Comparison of ENCODE assay signal across 8 cellular contexts in the genomic region with DNA sequence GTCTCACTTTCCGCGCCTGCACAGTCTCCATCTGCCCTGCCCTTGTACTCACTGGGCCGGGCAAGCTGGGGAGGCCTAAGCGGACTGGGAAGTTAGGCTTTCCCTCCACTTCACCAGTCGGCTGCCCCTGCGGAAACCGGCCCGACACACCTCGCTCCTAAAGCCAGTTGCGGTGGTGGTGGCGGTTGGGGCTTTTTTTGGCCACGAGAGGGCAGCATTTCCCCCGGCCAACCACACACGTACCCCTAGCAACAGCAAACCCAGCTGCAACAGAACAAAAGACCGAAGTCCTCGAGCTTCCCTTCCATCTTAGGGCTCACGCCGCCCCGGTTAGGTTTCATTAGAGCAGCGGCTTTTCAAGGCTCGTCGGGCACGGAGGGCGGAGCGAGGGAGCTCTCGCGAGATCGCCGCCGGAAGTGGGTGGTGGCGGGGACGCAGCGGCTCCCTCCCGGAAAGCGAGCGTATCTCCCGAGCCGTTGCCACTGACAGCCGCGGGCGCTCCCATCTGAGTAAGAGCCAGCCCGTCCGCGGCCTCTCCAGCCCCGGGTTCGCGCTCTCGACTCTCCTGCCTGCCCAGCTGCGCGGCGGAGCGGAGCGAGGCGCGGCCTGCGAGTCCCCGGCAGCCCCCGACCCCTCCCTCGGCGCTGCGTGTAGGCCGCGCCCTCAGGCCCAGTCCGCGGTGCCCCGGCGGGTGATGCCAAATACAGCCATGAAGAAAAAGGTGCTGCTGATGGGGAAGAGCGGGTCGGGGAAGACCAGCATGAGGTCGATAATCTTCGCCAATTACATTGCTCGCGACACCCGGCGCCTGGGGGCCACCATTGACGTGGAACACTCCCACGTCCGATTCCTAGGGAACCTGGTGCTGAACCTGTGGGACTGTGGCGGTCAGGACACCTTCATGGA. TPM values are rescaled to one million over a fixed set of nuclear protein-coding genes. Genes with fewer than 3 reads are reported as not detected.
DNase-seq lines count a peak whose midpoint lies in the region; ATAC-seq lines count a peak whose summit lies in the region.

A gene with protein sequence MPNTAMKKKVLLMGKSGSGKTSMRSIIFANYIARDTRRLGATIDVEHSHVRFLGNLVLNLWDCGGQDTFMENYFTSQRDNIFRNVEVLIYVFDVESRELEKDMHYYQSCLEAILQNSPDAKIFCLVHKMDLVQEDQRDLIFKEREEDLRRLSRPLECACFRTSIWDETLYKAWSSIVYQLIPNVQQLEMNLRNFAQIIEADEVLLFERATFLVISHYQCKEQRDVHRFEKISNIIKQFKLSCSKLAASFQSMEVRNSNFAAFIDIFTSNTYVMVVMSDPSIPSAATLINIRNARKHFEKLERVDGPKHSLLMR (plus strand): TSS at position 462 of the 906 bp plus-strand sequence. CDS start 233 bp downstream, at position 695.

- 0 to 1% methylated on average over 63 to 74 of the region's 79 CpGs for WGBS in mesodermal cell (ENCODE audit: insufficient coverage in 2 of 2), 2 experiments

- peak; percentile 89 for ATAC-seq in GM21390 (IDR thresholded peaks at IDR 0.05; ENCODE audit: unreplicated experiment)
- ATAC-seq in activated CD8-positive, alpha-beta memory T cell treated with anti-CD3 and anti-CD28 coated beads, Interleukin-2, amount 10 ng/mL, durations not matched to agents 7 days and 5 days: peak; percentile 92

- peaks cover 28% of the 10 kb centered on the region for H3K4me1 Mint-ChIP-seq in activated CD8-positive, alpha-beta memory T cell treated with anti-CD3 and anti-CD28 coated beads, Interleukin-2, amount 10 ng/mL, durations not matched to agents 7 days and 5 days

- H3K36me3 ChIP-seq in HUES48 (ENCODE audit: control insufficient read depth, insufficient read depth, low read length) (no peaks in the 10 kb centered on the region), NT2/D1 (ENCODE audit: insufficient read depth, insufficient read length, low read length) (peaks cover 3% of the 10 kb centered on the region), mesodermal cell (ENCODE audit: control insufficient read depth, insufficient read depth, low read length) (no peaks in the 10 kb centered on the region)

- peak within 1 kb of the TSS; percentile 99 for H3K27ac Mint-ChIP-seq in activated CD8-positive, alpha-beta memory T cell treated with anti-CD3 and anti-CD28 coated beads, Interleukin-2, amount 10 ng/mL, durations not matched to agents 7 days and 5 days

- H3K4me3 Mint-ChIP-seq in activated CD8-positive, alpha-beta memory T cell treated with anti-CD3 and anti-CD28 coated beads, Interleukin-2, amount 10 ng/mL, durations not matched to agents 7 days and 5 days: peak within 1 kb of the TSS; percentile 93

- H3K4me1 ChIP-seq in HUES48 (ENCODE audit: control insufficient read depth, insufficient read depth, low read length) (peaks cover 20% of the 10 kb centered on the region), NT2/D1 (ENCODE audit: insufficient read depth, insufficient read length) (no peaks in the 10 kb centered on the region), mesodermal cell (ENCODE audit: control insufficient read depth, insufficient read depth, low read length, poor library complexity, severe bottlenecking) (no peaks in the 10 kb centered on the region)

- H3K27me3 Mint-ChIP-seq in activated CD8-positive, alpha-beta memory T cell treated with anti-CD3 and anti-CD28 coated beads, Interleukin-2, amount 10 ng/mL, durations not matched to agents 7 days and 5 days: no peaks in the 10 kb centered on the region

- H3K9me3 ChIP-seq in HUES48 (ENCODE audit: control insufficient read depth, insufficient read depth, low read length) (no peaks in the 10 kb centered on the region), NT2/D1 (ENCODE audit: insufficient read depth, low read length) (no peaks in the 10 kb centered on the region), mesodermal cell (ENCODE audit: control insufficient read depth, low read length) (no peaks in the 10 kb centered on the region)

- H3K4me3 ChIP-seq in HUES48 (ENCODE audit: low read depth, low read length) (peak within 1 kb of the TSS; percentile 76), NT2/D1 (ENCODE audit: insufficient read length, low read depth) (peak within 1 kb of the TSS; percentile 94), mesodermal cell (ENCODE audit: extremely low read depth, insufficient read depth, low read length, poor library complexity, severe bottlenecking) (peak within 1 kb of the TSS; percentile 96)

- H3K9ac ChIP-seq in HUES48 (ENCODE audit: low read depth, low read length) (peak within 1 kb of the TSS; percentile 86), NT2/D1 (ENCODE audit: insufficient read length, low read depth) (peak within 1 kb of the TSS; percentile 96)

- H3K36me3 Mint-ChIP-seq in activated CD8-positive, alpha-beta memory T cell treated with anti-CD3 and anti-CD28 coated beads, Interleukin-2, amount 10 ng/mL, durations not matched to agents 7 days and 5 days: peaks cover 18% of the 10 kb centered on the region

- no peaks in the 10 kb centered on the region for H3K9me3 Mint-ChIP-seq in activated CD8-positive, alpha-beta memory T cell treated with anti-CD3 and anti-CD28 coated beads, Interleukin-2, amount 10 ng/mL, durations not matched to agents 7 days and 5 days (ENCODE audit: low read depth)

- DNase-seq in D341Med (ENCODE audit: low spot score): peak; percentile 95
- DNase-seq in NT2/D1 (ENCODE audit: low read depth, low spot score): peak; percentile 97
- DNase-seq in activated CD8-positive, alpha-beta memory T cell treated with anti-CD3 and anti-CD28 coated beads, Interleukin-2, amount 10 ng/mL, durations not matched to agents 7 days and 5 days: peak; percentile 96
- peak; percentile 82 to 87 for DNase-seq in stimulated activated CD8-positive, alpha-beta memory T cell treated with anti-CD3 and anti-CD28 coated beads, Interleukin-15, amount 100 ng/mL, for 4 hours (ENCODE audit: low read depth in 2 of 2)

- in situ Hi-C loops in endometrial microvascular endothelial cells (cut with HindIII; ENCODE audit: inconsistent ontology term, low pct_unique_long_range_greater_than_20kb, low sequenced_read_pairs): no loop called here

- H3K27me3 ChIP-seq in HUES48 (ENCODE audit: control insufficient read depth, insufficient read depth, low read length) (no peaks in the 10 kb centered on the region), NT2/D1 (ENCODE audit: insufficient read depth, insufficient read length) (no peaks in the 10 kb centered on the region)

- peak within 1 kb of the TSS; percentile 98 for H3K27ac ChIP-seq in HUES48 (ENCODE audit: low read depth, low read length)
- peak within 1 kb of the TSS; percentile 97 for H3K27ac ChIP-seq in mesodermal cell (ENCODE audit: low read depth, low read length, severe bottlenecking)

- CTCF ChIA-PET in activated CD8-positive, alpha-beta memory T cell treated with anti-CD3 and anti-CD28 coated beads, Interleukin-2, amount 10 ng/mL, durations not matched to agents 7 days and 5 days (lab: Charles Lee): interaction anchor here (0.6 to 5.0 kb wide), 22 partner anchors 15 to 602 kb away, joined by 3 to 43 read pairs (median 4); no protein-coding TSS in a partner anchor

RNA-seq across cellular contexts. Expression of the gene that starts here (rescaled TPM):
- total RNA-seq in activated CD8-positive, alpha-beta memory T cell treated with anti-CD3 and anti-CD28 coated beads, Interleukin-2, amount 10 ng/mL, durations not matched to agents 7 days and 5 days: 10 to 100 TPM; 43.5 to 49.7 TPM
- total RNA-seq in endometrial microvascular endothelial cells (ENCODE audit: inconsistent ontology term): 78.4 TPM
- polyA plus RNA-seq in mesodermal cell (2013, experiment 1 of 2): 83.9 TPM
- polyA plus RNA-seq in mesodermal cell (2013, experiment 2 of 2): 74.8 TPM

Comparison
In these comparisons a context has a peak if more than half of its experiments do, and no peak if none do; other contexts are left out.
1. Peak in every context shown above with its lines: DNase-seq, ATAC-seq, H3K4me3 ChIP-seq and H3K27ac ChIP-seq.